Comparison of ENCODE assay signal across 1 cellular context in genomic region chr17:4510615-4510941, GRCh38.
TF ChIP-seq lines count a peak whose summit lies in the region.

No MANE protein-coding gene starts in this region.

TF ChIP-seq in SK-N-SH, 30 proteins besides CTCF, POLR2A, EP300 and RAD21:
- TF ChIP-seq RXRA (IDR thresholded peaks at IDR 0.05; ENCODE audit: borderline replicate concordance, low read depth), result no peak
- TF ChIP-seq GABPA (IDR thresholded peaks at IDR 0.05; ENCODE audit: low read depth), result no peak
- TF ChIP-seq IRF3 (IDR thresholded peaks at IDR 0.05; ENCODE audit: low read depth, low read length), result no peak
- no peak for TF ChIP-seq POLR2AphosphoS5 (IDR thresholded peaks at IDR 0.05; ENCODE audit: low read depth, low read length)
- TF ChIP-seq CHD2 (IDR thresholded peaks at IDR 0.05; ENCODE audit: low read length, partially characterized antibody), result no peak
- no peak for TF ChIP-seq USF1 (IDR thresholded peaks at IDR 0.05; ENCODE audit: borderline replicate concordance, low read depth)
- no peak for TF ChIP-seq REST (IDR thresholded peaks at IDR 0.05; ENCODE audit: low read depth, low read length)
- no peak for TF ChIP-seq EZH2phosphoT487 (IDR thresholded peaks at IDR 0.05; ENCODE audit: borderline replicate concordance, low read depth)
- no peak for TF ChIP-seq GATA2 (CRISPR knock-in tag; IDR thresholded peaks at IDR 0.05)
- no peak for TF ChIP-seq RCOR1 (IDR thresholded peaks at IDR 0.05; ENCODE audit: low read length)
- TF ChIP-seq MXI1 (IDR thresholded peaks at IDR 0.05; ENCODE audit: low read depth, low read length), result no peak
- no peak for TF ChIP-seq ZBTB33 (IDR thresholded peaks at IDR 0.05; ENCODE audit: borderline replicate concordance, low read depth)
- TF ChIP-seq SMC3 (IDR thresholded peaks at IDR 0.05; ENCODE audit: low read depth, low read length), result no peak
TF ChIP-seq in SK-N-SH: peak in this region for 0.
